8 cellular contexts compared by ENCODE assay signal in genomic region chr11:36258730-36259360, GRCh38. TPM values are rescaled to one million over a fixed set of nuclear protein-coding genes. Genes with fewer than 3 reads are reported as not detected.
A peak's percentile ranks its signal among the peaks of the same experiment; 100 is the strongest.
DNase-seq lines count a peak whose midpoint lies in the region; ATAC-seq and TF ChIP-seq lines count a peak whose summit lies in the region.

No MANE protein-coding gene starts in this region.

- TF ChIP-seq CTCF in GM13976 (IDR thresholded peaks at IDR 0.05; ENCODE audit: borderline replicate concordance, control extremely low read depth, extremely low read depth, insufficient read depth, missing control alignments) (peak; percentile 32), progenitor cell of endocrine pancreas (IDR thresholded peaks at IDR 0.05; ENCODE audit: unreplicated experiment) (peak; percentile 73)
- TF ChIP-seq CTCF in activated CD8-positive, alpha-beta T cell treated with anti-CD3 and anti-CD28 coated beads for 36 hours (IDR thresholded peaks at IDR 0.05): peak; percentile 19

- H3K27me3 Mint-ChIP-seq in activated CD8-positive, alpha-beta T cell treated with anti-CD3 and anti-CD28 coated beads for 36 hours: peaks cover 16% of the 10 kb centered on the region
- peaks cover 28% of the 10 kb centered on the region for H3K27me3 Mint-ChIP-seq in progenitor cell of endocrine pancreas

- DNase-seq in AG20443 (ENCODE audit: low spot score) (peak; percentile 85), GM13976 (ENCODE audit: low spot score) (peak; percentile 49), NCI-H446 (lab: John Stamatoyannopoulos, UW) (peak; percentile 63 to 85), glomerular visceral epithelial cell (ENCODE audit: extremely low spot score) (peak; percentile 67), progenitor cell of endocrine pancreas (ENCODE audit: low spot score, unreplicated experiment) (peak; percentile 46)
- peak; percentile 41 for DNase-seq in activated CD8-positive, alpha-beta T cell treated with anti-CD3 and anti-CD28 coated beads for 36 hours

- no peak overlapping the region for H3K27ac Mint-ChIP-seq in activated CD8-positive, alpha-beta T cell treated with anti-CD3 and anti-CD28 coated beads for 36 hours
- no peak overlapping the region for H3K27ac Mint-ChIP-seq in progenitor cell of endocrine pancreas

- H3K4me3 Mint-ChIP-seq in activated CD8-positive, alpha-beta T cell treated with anti-CD3 and anti-CD28 coated beads for 36 hours: no peak overlapping the region
- no peak overlapping the region for H3K4me3 Mint-ChIP-seq in progenitor cell of endocrine pancreas (ENCODE audit: low read depth)

- ATAC-seq in activated CD8-positive, alpha-beta T cell treated with anti-CD3 and anti-CD28 coated beads for 36 hours: peak; percentile 66
- ATAC-seq in HG02970 (IDR thresholded peaks at IDR 0.05; ENCODE audit: low FRiP score, unreplicated experiment) (no peak), HG02759 (IDR thresholded peaks at IDR 0.05; ENCODE audit: unreplicated experiment) (no peak)

- intact Hi-C loops in activated CD8-positive, alpha-beta T cell treated with anti-CD3 and anti-CD28 coated beads for 36 hours (cut with micrococcal nuclease): no loop called here

- CTCF ChIA-PET in activated CD8-positive, alpha-beta T cell treated with anti-CD3 and anti-CD28 coated beads for 36 hours (lab: Charles Lee): interaction anchor here (0.6 to 2.5 kb wide), 15 partner anchors 10 to 1329 kb away, joined by 3 to 15 read pairs (median 3); no protein-coding TSS in a partner anchor

- POLR2A ChIA-PET in activated CD8-positive, alpha-beta T cell treated with anti-CD3 and anti-CD28 coated beads for 36 hours (lab: Charles Lee): no interaction called here

- H3K9me3 Mint-ChIP-seq in activated CD8-positive, alpha-beta T cell treated with anti-CD3 and anti-CD28 coated beads for 36 hours: no peaks in the 10 kb centered on the region
- H3K9me3 Mint-ChIP-seq in progenitor cell of endocrine pancreas (ENCODE audit: low read depth): no peaks in the 10 kb centered on the region

- H3K36me3 Mint-ChIP-seq in activated CD8-positive, alpha-beta T cell treated with anti-CD3 and anti-CD28 coated beads for 36 hours (ENCODE audit: low read depth): no peaks in the 10 kb centered on the region
- no peaks in the 10 kb centered on the region for H3K36me3 Mint-ChIP-seq in progenitor cell of endocrine pancreas (ENCODE audit: insufficient read depth)

- no peaks in the 10 kb centered on the region for H3K4me1 Mint-ChIP-seq in activated CD8-positive, alpha-beta T cell treated with anti-CD3 and anti-CD28 coated beads for 36 hours (ENCODE audit: low read depth)
- peaks cover 2% of the 10 kb centered on the region for H3K4me1 Mint-ChIP-seq in progenitor cell of endocrine pancreas (ENCODE audit: low read depth)

- in situ Hi-C loops in GM13976 (cut with MboI; ENCODE audit: low sequenced_read_pairs, unreplicated experiment): loop anchor here (25.0 kb wide), 1 partner anchor 422 kb away; no protein-coding TSS in a partner anchor

RNA-seq across cellular contexts. Expression of gene COMMD9, which starts 30.4 kb away (rescaled TPM):
- 10 to 100 TPM; 34.8 to 36.8 TPM for total RNA-seq in activated CD8-positive, alpha-beta T cell treated with anti-CD3 and anti-CD28 coated beads for 36 hours
- total RNA-seq in progenitor cell of endocrine pancreas: 70.8 and 79.7 TPM in 2 replicates

RNA-seq across cellular contexts. Expression of gene PRR5L, which starts 37.2 kb away (rescaled TPM):
- total RNA-seq in activated CD8-positive, alpha-beta T cell treated with anti-CD3 and anti-CD28 coated beads for 36 hours: 1 to 10 TPM; 7.0 to 8.1 TPM
- 1.7 and 2.0 TPM in 2 replicates for total RNA-seq in progenitor cell of endocrine pancreas

Comparison
In these comparisons a context has a peak if more than half of its experiments do, and no peak if none do; other contexts are left out.
1. CTCF ChIP-seq: peak in every context shown above with its lines; median percentile 73 in progenitor cell of endocrine pancreas; 32 in GM13976; 19 in activated CD8-positive, alpha-beta T cell treated with anti-CD3 and anti-CD28 coated beads for 36 hours.